Comparison of ENCODE assay signal across 13 cellular contexts in genomic region chr13:29006359-29006850, GRCh38.
A peak's percentile ranks its signal among the peaks of the same experiment; 100 is the strongest.
DNase-seq lines count a peak whose midpoint lies in the region; ATAC-seq and TF ChIP-seq lines count a peak whose summit lies in the region.
"Had no signal": no experiment of that assay in that cellular context is flagged by ENCODE, and none has a peak within 500 bp of the region (broad histone marks: within the 10 kb centered on the region; RNA-seq: fewer than 3 reads in every experiment).

No MANE protein-coding gene starts in this region.

- H3K36me3 ChIP-seq in heart left ventricle (no peaks in the 10 kb centered on the region), right atrium auricular region (no peaks in the 10 kb centered on the region), esophagus muscularis mucosa (no peaks in the 10 kb centered on the region)

- H3K27ac Mint-ChIP-seq in naive thymus-derived CD8-positive, alpha-beta T cell, result no peak overlapping the region
- H3K27ac Mint-ChIP-seq: CD4-positive, alpha-beta T cell had no signal

- TF ChIP-seq CTCF in heart left ventricle (IDR thresholded peaks at IDR 0.05) (no peak), right atrium auricular region (IDR thresholded peaks at IDR 0.05) (no peak), esophagus muscularis mucosa (IDR thresholded peaks at IDR 0.05) (no peak)

- H3K4me3 ChIP-seq in heart left ventricle (no peak overlapping the region), right atrium auricular region (no peak overlapping the region), esophagus muscularis mucosa (no peak overlapping the region)
- H3K4me3 ChIP-seq: GM23248 had no signal

- no peaks in the 10 kb centered on the region for H3K4me1 Mint-ChIP-seq in naive thymus-derived CD8-positive, alpha-beta T cell

- H3K27ac ChIP-seq in heart left ventricle (no peak overlapping the region), right atrium auricular region (no peak overlapping the region), esophagus muscularis mucosa (replicated peaks in 1 of 4) (no peak overlapping the region)
- H3K27ac ChIP-seq: C4-2B, GM23248 had no signal

- intact Hi-C loops in heart left ventricle (cut with DNase I) (no loop called here), esophagus muscularis mucosa (cut with DNase I) (no loop called here)

- H3K27me3 Mint-ChIP-seq in naive thymus-derived CD8-positive, alpha-beta T cell, result peaks cover 2 to 26% (median 13%) of the 10 kb centered on the region in 5 donors

- peak in 3 of 4 donors; percentile 57 to 75 (median 66) for ATAC-seq in heart left ventricle
- ATAC-seq in GM19395 (IDR thresholded peaks at IDR 0.05; ENCODE audit: unreplicated experiment), result no peak
- no peak for ATAC-seq in naive thymus-derived CD8-positive, alpha-beta T cell

- POLR2A ChIA-PET in naive thymus-derived CD8-positive, alpha-beta T cell (lab: Charles Lee), result no interaction called here

- no peak overlapping the region for H3K4me3 Mint-ChIP-seq in naive thymus-derived CD8-positive, alpha-beta T cell
- H3K4me3 Mint-ChIP-seq: CD4-positive, alpha-beta T cell had no signal

- H3K9me3 ChIP-seq in heart left ventricle (no peaks in the 10 kb centered on the region), right atrium auricular region (no peaks in the 10 kb centered on the region), esophagus muscularis mucosa (no peaks in the 10 kb centered on the region)
- H3K9me3 ChIP-seq: Caco-2 had no signal

- H3K9me3 Mint-ChIP-seq in naive thymus-derived CD8-positive, alpha-beta T cell, result peaks cover 0 to 5% (median under 1%) of the 10 kb centered on the region in 9 donors
- H3K9me3 Mint-ChIP-seq: CD4-positive, alpha-beta T cell had no signal

- TF ChIP-seq EP300 in esophagus muscularis mucosa (IDR thresholded peaks at IDR 0.05), result no peak

- DNase-seq in heart left ventricle (no peak), right atrium auricular region (ENCODE audit: low spot score) (no peak), amniotic epithelial cell (ENCODE audit: low read depth) (peak; percentile 16), esophagus muscularis mucosa (ENCODE audit: extremely low spot score) (peak; percentile 90), NCI-H187 treated with DMSO at 0.1 percent for 48 hours (lab: John Stamatoyannopoulos, UW) (no peak)
- no peak for DNase-seq in naive thymus-derived CD8-positive, alpha-beta T cell
- DNase-seq: ACHN; Caco-2; CD4-positive, alpha-beta T cell; GM23248; H7 had no signal

- H3K27me3 ChIP-seq in heart left ventricle (no peaks in the 10 kb centered on the region), right atrium auricular region (no peaks in the 10 kb centered on the region), esophagus muscularis mucosa (no peaks in the 10 kb centered on the region)

- peaks cover 0 to under 1% (median 0%) of the 10 kb centered on the region in 3 donors for H3K36me3 Mint-ChIP-seq in naive thymus-derived CD8-positive, alpha-beta T cell

- no peak for TF ChIP-seq POLR2A in heart left ventricle (IDR thresholded peaks at IDR 0.05)
- no peak for TF ChIP-seq POLR2A in esophagus muscularis mucosa (IDR thresholded peaks at IDR 0.05; ENCODE audit: low read depth)

- 8 to 17% (median 10%) methylated on average over 2 of the region's 2 CpGs for WGBS in heart left ventricle, 4 donors
- 58% methylated on average over 2 of the region's 2 CpGs for whole genome bisulfite sequencing in esophagus muscularis mucosa

- H3K4me1 ChIP-seq in heart left ventricle (peaks cover 0 to 23% (median 2%) of the 10 kb centered on the region in 12 donors), right atrium auricular region (peaks cover 0 to 7% of the 10 kb centered on the region in 2 donors), esophagus muscularis mucosa (peaks cover 0 to 5% (median 0%) of the 10 kb centered on the region in 4 donors)
- H3K4me1 ChIP-seq: Caco-2 had no signal

Comparison
In these comparisons a context has a peak if more than half of its experiments do, and no peak if none do; other contexts are left out.
1. ATAC-seq: peak in heart left ventricle (3 of 4); none in GM19395 (single experiment) and naive thymus-derived CD8-positive, alpha-beta T cell (0 of 2).
2. DNase-seq: peak in amniotic epithelial cell (single experiment) and esophagus muscularis mucosa (single experiment); none in heart left ventricle (0 of 5), right atrium auricular region (single experiment), NCI-H187 treated with DMSO at 0.1 percent for 48 hours (single experiment) and naive thymus-derived CD8-positive, alpha-beta T cell (0 of 10).